Comparison of ENCODE assay signal across 12 cellular contexts in the genomic region with DNA sequence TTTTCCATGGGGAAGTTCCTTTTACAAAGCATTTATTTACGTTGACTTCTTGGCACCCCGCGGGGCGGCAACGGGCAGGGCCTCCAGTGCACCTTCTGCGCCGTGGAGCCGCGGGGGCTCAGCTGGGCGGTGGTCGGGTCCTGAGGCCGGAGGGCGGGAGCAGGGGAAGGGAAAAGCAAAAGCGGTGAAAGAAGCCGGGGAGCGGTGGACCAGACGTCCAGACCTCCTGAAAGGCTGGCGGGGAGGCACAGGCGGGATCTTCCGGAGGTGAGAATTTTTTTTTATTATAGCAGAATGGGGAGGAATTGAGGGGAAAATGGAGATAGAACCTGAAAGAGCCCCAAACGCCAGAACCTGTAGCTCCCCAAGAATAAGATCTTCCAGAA. TPM values are rescaled to one million over a fixed set of nuclear protein-coding genes. Genes with fewer than 3 reads are reported as not detected.
DNase-seq lines count a peak whose midpoint lies in the region; ATAC-seq, FAIRE-seq and TF ChIP-seq lines count a peak whose summit lies in the region.
"Not testable (repeated sequence)": the region's sequence is repeated elsewhere in the genome, so short reads cannot be mapped to it uniquely, and the experiment has no call there.
"Had no signal": no experiment of that assay in that cellular context is flagged by ENCODE, and none has a peak within 500 bp of the region (broad histone marks: within the 10 kb centered on the region; RNA-seq: fewer than 3 reads in every experiment).

No MANE protein-coding gene starts in this region.

- not testable (repeated sequence) for H3K9ac ChIP-seq in kidney (ENCODE audit: low read length in 2 of 2); parathyroid adenoma

- FAIRE-seq in kidney (lab: Jason Lieb, UNC): not testable (repeated sequence)

- TF ChIP-seq CTCF in WTC11 (IDR thresholded peaks at IDR 0.05); kidney (IDR thresholded peaks at IDR 0.05; ENCODE audit: borderline replicate concordance, extremely low read depth, insufficient read depth); parathyroid adenoma (IDR thresholded peaks at IDR 0.05); vagina (IDR thresholded peaks at IDR 0.05): not testable (repeated sequence)

- peak overlapping the region; percentile 66 for H2AFZ ChIP-seq in parathyroid adenoma

- peak in 1 of 5 donors; percentile 11 for DNase-seq in CD4-positive, alpha-beta memory T cell
- peak; percentile 10 for DNase-seq in NCI-H69 (lab: John Stamatoyannopoulos, UW)
- DNase-seq in WTC11 (ENCODE audit: low spot score): peak; percentile 11
- DNase-seq in kidney: peak; percentile 49
- DNase-seq in vagina (ENCODE audit: extremely low spot score in 2 of 2): not testable (repeated sequence)

- not testable (repeated sequence) for TF ChIP-seq POLR2A in vagina (IDR thresholded peaks at IDR 0.05)

- peak overlapping the region; percentile 65 for H3K27ac ChIP-seq in CD4-positive, alpha-beta memory T cell (ENCODE audit: low read depth, low read length)
- not testable (repeated sequence) for H3K27ac ChIP-seq in kidney (ENCODE audit: low read depth in 2 of 2, low read length in 2 of 2); parathyroid adenoma
- H3K27ac ChIP-seq in vagina: peak overlapping the region; percentile 85

- not testable (repeated sequence) for H3K27me3 ChIP-seq in CD4-positive, alpha-beta memory T cell (ENCODE audit: insufficient read depth, low read length); parathyroid adenoma (ENCODE audit: control insufficient read depth, insufficient read depth, low read length); vagina

- not testable (repeated sequence) for ATAC-seq in WTC11

- H3K4me1 Mint-ChIP-seq in CD4-positive, alpha-beta memory T cell; WTC11; activated naive CD8-positive, alpha-beta T cell (ENCODE audit: low read depth); dendritic cell treated with granulocyte-macrophage colony-stimulating factor and Interleukin-4, amounts not matched to agents 40 ng/mL and 50 ng/mL, for 4 days (ENCODE audit: low read depth): not testable (repeated sequence)

- not testable (repeated sequence) for H3K27me3 Mint-ChIP-seq in CD4-positive, alpha-beta memory T cell; WTC11 (ENCODE audit: low read depth); activated naive CD8-positive, alpha-beta T cell; dendritic cell treated with granulocyte-macrophage colony-stimulating factor and Interleukin-4, amounts not matched to agents 40 ng/mL and 50 ng/mL, for 4 days

- POLR2A ChIA-PET in CD4-positive, alpha-beta memory T cell (lab: Charles Lee; ENCODE audit: partially characterized antibody); WTC11 (lab: Charles Lee): not testable (repeated sequence)

- intact Hi-C loops in CD4-positive, alpha-beta memory T cell (cut with micrococcal nuclease); dendritic cell treated with granulocyte-macrophage colony-stimulating factor and Interleukin-4, amounts not matched to agents 40 ng/mL and 50 ng/mL, for 4 days (cut with micrococcal nuclease); kidney (cut with DNase I); vagina (cut with DNase I): not testable (repeated sequence)

- not testable (repeated sequence) for H3K4me2 ChIP-seq in parathyroid adenoma (ENCODE audit: low read length)

- not testable (repeated sequence) for H3K4me1 ChIP-seq in CD4-positive, alpha-beta memory T cell (ENCODE audit: insufficient read depth, low read length); kidney (ENCODE audit: control insufficient read depth in 1 of 2, insufficient read depth in 1 of 2, low read depth in 1 of 2, low read length in 2 of 2); parathyroid adenoma; vagina

- H3K9me3 ChIP-seq in CD4-positive, alpha-beta memory T cell (ENCODE audit: control insufficient read depth in 1 of 2, low read length in 2 of 2); kidney (ENCODE audit: control insufficient read depth in 1 of 2, low read length in 2 of 2); parathyroid adenoma (ENCODE audit: control insufficient read depth, low read length); vagina: not testable (repeated sequence)

- not testable (repeated sequence) for H3K79me2 ChIP-seq in parathyroid adenoma

- peak overlapping the region in 6 of 7 donors; percentile 74 to 99 (median 92) for H3K27ac Mint-ChIP-seq in CD4-positive, alpha-beta memory T cell
- not testable (repeated sequence) for H3K27ac Mint-ChIP-seq in WTC11; activated naive CD8-positive, alpha-beta T cell; dendritic cell treated with granulocyte-macrophage colony-stimulating factor and Interleukin-4, amounts not matched to agents 40 ng/mL and 50 ng/mL, for 4 days

- not testable (repeated sequence) for H3K36me3 ChIP-seq in CD4-positive, alpha-beta memory T cell (ENCODE audit: insufficient read depth, low read length); kidney (ENCODE audit: control insufficient read depth in 1 of 2, insufficient read depth in 2 of 2, low read length in 2 of 2); parathyroid adenoma (ENCODE audit: control insufficient read depth, insufficient read depth, low read length); vagina

- H3K4me3 Mint-ChIP-seq in CD4-positive, alpha-beta memory T cell: peak overlapping the region; percentile 71 to 97 (median 91)
- H3K4me3 Mint-ChIP-seq in WTC11: peak overlapping the region; percentile 77
- H3K4me3 Mint-ChIP-seq in activated naive CD8-positive, alpha-beta T cell: peak overlapping the region; percentile 77
- peak overlapping the region; percentile 60 for H3K4me3 Mint-ChIP-seq in dendritic cell treated with granulocyte-macrophage colony-stimulating factor and Interleukin-4, amounts not matched to agents 40 ng/mL and 50 ng/mL, for 4 days

- CTCF ChIA-PET in CD4-positive, alpha-beta memory T cell (lab: Charles Lee; ENCODE audit: partially characterized antibody); WTC11 (lab: Charles Lee): not testable (repeated sequence)

- H3K36me3 Mint-ChIP-seq in CD4-positive, alpha-beta memory T cell; WTC11; activated naive CD8-positive, alpha-beta T cell; dendritic cell treated with granulocyte-macrophage colony-stimulating factor and Interleukin-4, amounts not matched to agents 40 ng/mL and 50 ng/mL, for 4 days (ENCODE audit: low read depth): not testable (repeated sequence)

- H3K9me3 Mint-ChIP-seq in CD4-positive, alpha-beta memory T cell; WTC11; activated naive CD8-positive, alpha-beta T cell (ENCODE audit: low read depth); dendritic cell treated with granulocyte-macrophage colony-stimulating factor and Interleukin-4, amounts not matched to agents 40 ng/mL and 50 ng/mL, for 4 days: not testable (repeated sequence)

- H3K4me3 ChIP-seq in CD4-positive, alpha-beta memory T cell (ENCODE audit: low read length in 2 of 2); kidney (ENCODE audit: low read length in 2 of 2); parathyroid adenoma (ENCODE audit: low read depth, low read length): not testable (repeated sequence)
- peak overlapping the region in 1 of 2 donors; percentile 51 for H3K4me3 ChIP-seq in vagina

RNA-seq across cellular contexts. Expression of a gene that starts 44.6 kb away (rescaled TPM):
- total RNA-seq in CD4-positive, alpha-beta memory T cell: under 1 TPM; 0.73 to 0.80 TPM
- polyA plus RNA-seq in CD4-positive, alpha-beta memory T cell: not detected
- total RNA-seq in WTC11 (2021): not detected in 3 replicates
- total RNA-seq in kidney: not detected
- polyA plus RNA-seq in kidney (ENCODE audit: insufficient read depth, low read depth, low replicate concordance): not detected
- total RNA-seq in vagina: not detected
- total RNA-seq: activated T-helper 1 cell treated with anti-CD3 and anti-CD28 coated beads, Interleukin-12 subunit alpha, Interleukin-12 subunit beta, Interleukin-2, Interleukin-4 antibody, amounts not matched to agents 30 ng/mL and 10 ng/mL and 1 ng/mL, durations not matched to agents 14 hours and 24 hours and 36 hours; glomerular endothelial cell; lung; natural killer cell treated with Interleukin-12 subunit alpha and Interleukin-12 subunit beta and Interleukin-15 and Interleukin-18, amount 100 ng/mL, for 72 hours had no signal
- polyA plus RNA-seq: lung had no signal
